In genomic region chr1:100893718-100894117, GRCh38 we compare ENCODE assay signal across 9 cellular contexts. TPM values are rescaled to one million over a fixed set of nuclear protein-coding genes. Genes with fewer than 3 reads are reported as not detected.
DNase-seq lines count a peak whose midpoint lies in the region; ATAC-seq, FAIRE-seq and TF ChIP-seq lines count a peak whose summit lies in the region.
"Had no signal": no experiment of that assay in that cellular context is flagged by ENCODE, and none has a peak within 500 bp of the region (broad histone marks: within the 10 kb centered on the region; RNA-seq: fewer than 3 reads in every experiment).

No MANE protein-coding gene starts in this region.

- H3K4me1 ChIP-seq in mesendoderm (ENCODE audit: control insufficient read depth, low read depth, low read length) (peaks cover 3% of the 10 kb centered on the region), pancreas (peaks cover 6 to 11% (median 10%) of the 10 kb centered on the region in 3 donors)

- H3K9me3 ChIP-seq in pancreas, result no peaks in the 10 kb centered on the region

- intact Hi-C loops in pancreas (cut with DNase I), result no loop called here

- peaks cover 9% of the 10 kb centered on the region for H3K79me1 ChIP-seq in mesendoderm (ENCODE audit: low read length)

- ATAC-seq in GM18505 (IDR thresholded peaks at IDR 0.05; ENCODE audit: unreplicated experiment), result no peak
- ATAC-seq in GM18870 (IDR thresholded peaks at IDR 0.05; ENCODE audit: unreplicated experiment), result no peak
- no peak for ATAC-seq in pancreas

- no peak overlapping the region for H4K8ac ChIP-seq in mesendoderm (ENCODE audit: low read depth, low read length)

- peak overlapping the region; percentile 20 for H3K4me2 ChIP-seq in mesendoderm (ENCODE audit: low read length)

- no peak overlapping the region for H2BK5ac ChIP-seq in mesendoderm (ENCODE audit: low read length)

- peaks cover 37% of the 10 kb centered on the region for H3K4me1 Mint-ChIP-seq in HFFc6 (ENCODE audit: low read depth)

- H2BK15ac ChIP-seq in mesendoderm (replicated peaks; ENCODE audit: low read depth), result no peak overlapping the region

- peaks cover 8% of the 10 kb centered on the region for H3K27me3 Mint-ChIP-seq in HFFc6 (ENCODE audit: insufficient read depth)

- H3K23ac ChIP-seq in mesendoderm (ENCODE audit: low read length), result no peak overlapping the region

- no peak for DNase-seq in AG10803 (ENCODE audit: low read depth)
- DNase-seq in HFFc6, result no peak
- DNase-seq in astrocyte of the spinal cord (ENCODE audit: low read depth, low spot score), result no peak
- DNase-seq in mesendoderm, result no peak
- no peak for DNase-seq in NCI-H345 (lab: John Stamatoyannopoulos, UW)
- DNase-seq in pancreas, result no peak
- DNase-seq: stimulated activated CD4-positive, alpha-beta T cell treated with anti-CD3 and anti-CD28 coated beads, Interleukin-4, amount 100 ng/mL, for 4 hours had no signal

- peaks cover 46% of the 10 kb centered on the region for H3K36me3 Mint-ChIP-seq in HFFc6 (ENCODE audit: low read depth)

- FAIRE-seq in pancreas (lab: Jason Lieb, UNC), result no peak

- no peak overlapping the region for H3K18ac ChIP-seq in mesendoderm (ENCODE audit: low read length)

- TF ChIP-seq CTCF in AG10803 (conservative IDR thresholded peaks at IDR 0.05; ENCODE audit: low read length) (no peak), HFFc6 (IDR thresholded peaks at IDR 0.05) (no peak), astrocyte of the spinal cord (IDR thresholded peaks at IDR 0.05; ENCODE audit: low read depth, low read length) (no peak), pancreas (IDR thresholded peaks at IDR 0.05) (no peak)

- no peak for TF ChIP-seq POLR2A in GM18505 (IDR thresholded peaks at IDR 0.05; ENCODE audit: borderline replicate concordance, extremely low read depth, insufficient read depth, insufficient read length)

- H3K4me3 ChIP-seq in AG10803 (ENCODE audit: low read length) (peak overlapping the region; percentile 91), astrocyte of the spinal cord (ENCODE audit: low read depth, low read length) (peak overlapping the region; percentile 96), mesendoderm (ENCODE audit: low read length) (no peak overlapping the region), pancreas (peak overlapping the region in 1 of 4 donors; percentile 69)

- H3K36me3 ChIP-seq in mesendoderm (ENCODE audit: control insufficient read depth, insufficient read depth, low read length), result no peaks in the 10 kb centered on the region
- H3K36me3 ChIP-seq in pancreas, result no peaks in the 10 kb centered on the region

- H2AK5ac ChIP-seq in mesendoderm (ENCODE audit: low read length), result no peak overlapping the region

- H3K79me2 ChIP-seq in mesendoderm (ENCODE audit: control insufficient read depth, insufficient read depth, low read length), result peaks cover 26% of the 10 kb centered on the region

- H4K5ac ChIP-seq in mesendoderm (ENCODE audit: low read length), result no peak overlapping the region

- H3K4me3 Mint-ChIP-seq in HFFc6, result peak overlapping the region; percentile 100

- in situ Hi-C loops in astrocyte of the spinal cord (cut with HindIII; ENCODE audit: low sequenced_read_pairs), result no loop called here

- H3K9me3 Mint-ChIP-seq in HFFc6, result peaks cover 10% of the 10 kb centered on the region

- no peak overlapping the region for H3K4ac ChIP-seq in mesendoderm (ENCODE audit: low read depth, low read length)

- no peak overlapping the region for H2BK120ac ChIP-seq in mesendoderm (ENCODE audit: low read depth, low read length)

- H3K27ac Mint-ChIP-seq in HFFc6, result peak overlapping the region; percentile 24; the same call in 1 of the 2 replicates

- no peaks in the 10 kb centered on the region for H3K27me3 ChIP-seq in mesendoderm (ENCODE audit: insufficient read depth, low read length, poor library complexity)
- H3K27me3 ChIP-seq in pancreas, result no peaks in the 10 kb centered on the region

- H3K27ac ChIP-seq in mesendoderm (ENCODE audit: low read depth, low read length) (no peak overlapping the region), pancreas (no peak overlapping the region)

- no peak overlapping the region for H3K56ac ChIP-seq in mesendoderm (ENCODE audit: low read length)

- H3K9ac ChIP-seq in mesendoderm (ENCODE audit: low read length), result peak overlapping the region; percentile 50

- no CpG with 5 or more reads among the region's 2 CpGs for WGBS in mesendoderm (ENCODE audit: extremely low coverage, insufficient coverage, low lambda C conversion rate)
- WGBS in pancreas, 2 donors, result 26 to 37% methylated on average over 2 of the region's 2 CpGs

RNA-seq across cellular contexts. Expression of gene EXTL2, which starts 0.9 kb away (rescaled TPM):
- total RNA-seq in HFFc6 (2021; fragmentation: NEBNext Ultra II Directional; extraction: Animal tissue kit (Norgen Biotek cat#: 25700)), result 10 to 100 TPM; 17.8 to 27.1 (median 23.3) TPM
- polyA plus RNA-seq in mesendoderm (2013, experiment 1 of 2), result 36.7 TPM
- polyA plus RNA-seq in mesendoderm (2013, experiment 2 of 2), result 36.0 TPM
- total RNA-seq in pancreas, result 1 to 10 TPM; 3.6 to 6.9 (median 5.8) TPM
- 1 to 10 TPM; 6.5 to 8.8 TPM for polyA plus RNA-seq in pancreas

RNA-seq across cellular contexts. Expression of gene SLC30A7, which starts 2.2 kb away (rescaled TPM):
- total RNA-seq in HFFc6 (2021; fragmentation: NEBNext Ultra II Directional; extraction: Animal tissue kit (Norgen Biotek cat#: 25700)), result 10 to 100 TPM; 27.7 to 36.8 (median 34.8) TPM
- 11.2 TPM for polyA plus RNA-seq in mesendoderm (2013, experiment 1 of 2)
- 10.5 TPM for polyA plus RNA-seq in mesendoderm (2013, experiment 2 of 2)
- total RNA-seq in pancreas, result 10 to 100 TPM; 10.4 to 21.4 (median 14.4) TPM
- polyA plus RNA-seq in pancreas, result 1 to 10 TPM; 2.5 to 4.9 TPM
